ENCODE assay signal across 27 cellular contexts in genomic region chr17:7497636-7498035, GRCh38. TPM values are rescaled to one million over a fixed set of nuclear protein-coding genes. Genes with fewer than 3 reads are reported as not detected.
DNase-seq lines count a peak whose midpoint lies in the region; ATAC-seq, FAIRE-seq and TF ChIP-seq lines count a peak whose summit lies in the region.
"Had no signal": no experiment of that assay in that cellular context is flagged by ENCODE, and none has a peak within 500 bp of the region (broad histone marks: within the 10 kb centered on the region; RNA-seq: fewer than 3 reads in every experiment).

No MANE protein-coding gene starts in this region.

- CTCF ChIA-PET in K562 (lab: Yijun Ruan, JAX; ENCODE audit: low intra/inter-chr PET ratio): no interaction called here

- H3K9me3 ChIP-seq in left ventricle myocardium inferior (replicated peaks) (no peaks in the 10 kb centered on the region), K562 (replicated peaks; ENCODE audit: control insufficient read depth, insufficient read depth, low read depth, low read length) (no peaks in the 10 kb centered on the region), psoas muscle (no peaks in the 10 kb centered on the region)
- H3K9me3 ChIP-seq: A549; BLaER1 treated with 17β-estradiol and CSF1 and Interleukin-3, amounts not matched to agents 10 nM and 100 nM had no signal

- POLR2A ChIA-PET in K562 (lab: Yijun Ruan, JAX): interaction anchor here (0.8 to 3.6 kb wide), 4 partner anchors 10 to 93 kb away, joined by 3 to 25 read pairs (median 4); partner anchors contain the start of genes POLR2A and TMEM256

- 0 out of 2 replicates have a peak, but pooled peaks cover 8% of the 10 kb centered on the region for H4K20me1 ChIP-seq in K562 (replicated peaks; ENCODE audit: control insufficient read depth, insufficient read depth, low read length)

- TF ChIP-seq POLR2A in K562 (conservative IDR thresholded peaks at IDR 0.05): no peak

- no peak for TF ChIP-seq RAD21 in K562 (CRISPR knock-in tag; conservative IDR thresholded peaks at IDR 0.05 in 1 of 2, IDR thresholded peaks at IDR 0.05 in 1 of 2)

- TF ChIP-seq CTCF in left ventricle myocardium inferior (IDR thresholded peaks at IDR 0.05; ENCODE audit: borderline replicate concordance) (no peak), K562 (IDR thresholded peaks at IDR 0.05 in 2 of 3, conservative IDR thresholded peaks at IDR 0.05 in 1 of 3; ENCODE audit: insufficient read depth in 2 of 3, low read depth in 1 of 3, low read length in 3 of 3) (no peak), psoas muscle (IDR thresholded peaks at IDR 0.05) (no peak)

- H3K36me3 ChIP-seq in left ventricle myocardium inferior (peaks cover 68% of the 10 kb centered on the region), K562 (ENCODE audit: control insufficient read depth, insufficient read depth, low read length) (peaks cover 87% of the 10 kb centered on the region), psoas muscle (ENCODE audit: insufficient read depth in 1 of 2, low read depth in 1 of 2) (peaks cover 17 to 75% of the 10 kb centered on the region in 2 donors)

- H3K79me2 ChIP-seq in K562 (ENCODE audit: control insufficient read depth, insufficient read depth, low read length): peaks cover 29% of the 10 kb centered on the region

- WGBS in K562 (ENCODE audit: insufficient coverage, low coverage, missing lambda C conversion rate): 93% methylated on average over 9 of the region's 14 CpGs
- 86 to 90% (median 89%) methylated on average over 14 of the region's 14 CpGs for WGBS in psoas muscle, 3 donors

- H3K4me3 ChIP-seq in left ventricle myocardium inferior (no peak overlapping the region), K562 (no peak overlapping the region), psoas muscle (no peak overlapping the region)
- H3K4me3 ChIP-seq: A549; BLaER1 treated with 17β-estradiol and CSF1 and Interleukin-3, amounts not matched to agents 10 nM and 100 nM; GM12878 had no signal

- H3K4me1 ChIP-seq in left ventricle myocardium inferior (peaks cover 47% of the 10 kb centered on the region), K562 (replicated peaks in 1 of 2; ENCODE audit: control insufficient read depth in 2 of 2, insufficient read depth in 2 of 2, low read length in 2 of 2) (no peaks in the 10 kb centered on the region), psoas muscle (no peaks in the 10 kb centered on the region)
- H3K4me1 ChIP-seq: A549 had no signal

- H3K27ac ChIP-seq in left ventricle myocardium inferior (replicated peaks) (peak overlapping the region; percentile 83), K562 (ENCODE audit: extremely low read depth, low read depth, low read length) (no peak overlapping the region), psoas muscle (peak overlapping the region; percentile 60)
- H3K27ac ChIP-seq: A549; BLaER1 treated with 17β-estradiol and CSF1 and Interleukin-3, amounts not matched to agents 10 nM and 100 nM; HL-60 had no signal

- intact Hi-C loops in left ventricle myocardium inferior (cut with micrococcal nuclease): no loop called here
- intact Hi-C loops in Right ventricle myocardium inferior (cut with DNase I): no loop called here
- intact Hi-C loops in K562 (cut with micrococcal nuclease): no loop called here
- intact Hi-C loops in psoas muscle (cut with DNase I): no loop called here

- H3K27me3 ChIP-seq in left ventricle myocardium inferior (ENCODE audit: low read depth): no peaks in the 10 kb centered on the region
- H3K27me3 ChIP-seq in K562 (ENCODE audit: control insufficient read depth in 2 of 2, insufficient read depth in 2 of 2, low read length in 2 of 2): no peaks in the 10 kb centered on the region
- no peaks in the 10 kb centered on the region for H3K27me3 ChIP-seq in psoas muscle (ENCODE audit: insufficient read depth in 3 of 3, low read length in 2 of 3)
- H3K27me3 ChIP-seq: BLaER1 treated with 17β-estradiol and CSF1 and Interleukin-3, amounts not matched to agents 10 nM and 100 nM had no signal

- ATAC-seq in Right ventricle myocardium inferior: no peak
- ATAC-seq in K562: no peak
- ATAC-seq in psoas muscle: no peak
- no peak for ATAC-seq in HG03108 (IDR thresholded peaks at IDR 0.05; ENCODE audit: unreplicated experiment)
- ATAC-seq: GM12878 had no signal

- no TSS peak for BruUV-seq in K562 (replicated peaks; lab: Mats Ljungman, UMichigan)

- no peak overlapping the region for H3K4me2 ChIP-seq in K562 (ENCODE audit: insufficient read depth, low read length)
- H3K4me2 ChIP-seq: A549; BLaER1 treated with 17β-estradiol and CSF1 and Interleukin-3, amounts not matched to agents 10 nM and 100 nM had no signal

- H3K9me1 ChIP-seq in K562 (ENCODE audit: control insufficient read depth, insufficient read depth, low read length): no peaks in the 10 kb centered on the region

- in situ Hi-C loops in K562 (cut with MboI): no loop called here

- no peak for DNase-seq in left ventricle myocardium inferior
- DNase-seq in Right ventricle myocardium inferior (ENCODE audit: missing footprints): no peak
- no peak for DNase-seq in K562 (ENCODE audit: extremely low read depth in 1 of 4, low spot score in 3 of 4)
- no peak for DNase-seq in psoas muscle
- no peak for DNase-seq in NCI-H774 (lab: John Stamatoyannopoulos, UW)
- DNase-seq: AML-193; CD4-positive, alpha-beta T cell; DMS79; EL; GDM1; HCEC 1CT; Karpas-422; NCI-H1092; NCI-H1417 treated with DMSO at 0.1 percent for 48 hours; NCI-H1694 treated with DMSO at 0.1 percent for 48 hours; NCI-H2081; NCI-H2227 treated with DMSO at 0.1 percent for 48 hours; NCI-H526 treated with DMSO at 0.1 percent for 48 hours; RPMI8226; SHP77 treated with DMSO at 0.1 percent for 48 hours had no signal

- no peak for TF ChIP-seq EP300 in K562 (IDR thresholded peaks at IDR 0.05; ENCODE audit: low read length)

- no peak for FAIRE-seq in K562 (lab: Jason Lieb, UNC)
- FAIRE-seq: A549, GM12878, H1 had no signal

- H3K9ac ChIP-seq in K562 (ENCODE audit: insufficient read depth in 1 of 2, low read depth in 2 of 2, low read length in 2 of 2): no peak overlapping the region
- H3K9ac ChIP-seq: BLaER1 treated with 17β-estradiol and CSF1 and Interleukin-3, amounts not matched to agents 10 nM and 100 nM had no signal

- no peak overlapping the region for H2AFZ ChIP-seq in K562 (ENCODE audit: low read depth, low read length)

RNA-seq across cellular contexts. Expression of gene POLR2A, which starts 13.5 kb away (rescaled TPM):
- total RNA-seq in left ventricle myocardium inferior (38.7 TPM), Right ventricle myocardium inferior (36.4 TPM), K562 (2014; rRNA removed) (31.7 and 32.1 TPM in 2 replicates), K562 (2014; rRNA removed; fragmentation: Illumina TruSeq; extraction: Trizol) (9.0 and 12.4 TPM in 2 replicates), K562 (2015; rRNA removed; fragmentation: Illumina TruSeq; extraction: Trizol) (9.6 and 15.4 TPM in 2 replicates), K562 (2021) (97.6 and 109 TPM in 2 replicates), psoas muscle (10 to 100 TPM; 42.7 to 74.3 (median 56.9) TPM)
- total RNA-seq in K562 (2011; cell fraction: chromatin; rRNA removed; ENCODE audit: low replicate concordance): 324 and 608 TPM in 2 replicates
- 252 and 283 TPM in 2 replicates for total RNA-seq in K562 (2011; cell fraction: nucleolus; rRNA removed)
- 236 and 241 TPM in 2 replicates for total RNA-seq in K562 (2011; cell fraction: nucleoplasm; rRNA removed)
- polyA plus RNA-seq in K562 (2011; rRNA removed) (8.7 and 13.6 TPM in 2 replicates), K562 (2014; fragmentation: Illumina TruSeq; extraction: Trizol) (52.5 and 55.6 TPM in 2 replicates), K562 (2014; fragmentation: Nextera tagmentation; extraction: Ambion mirVana) (1 to 10 TPM; 1.3 to 1.5 TPM), K562 (2014; rRNA removed) (20.9 and 23.9 TPM in 2 replicates), psoas muscle (10 to 100 TPM in 2 of 3 donors, 1 to 10 TPM in 1; 8.0 to 68.7 (median 15.0) TPM)
- polyA plus RNA-seq in K562 (2011; cell fraction: cytosol; rRNA removed): 10.8 and 13.4 TPM in 2 replicates
- polyA plus RNA-seq in K562 (2011; cell fraction: nucleus; rRNA removed): 56.5 and 68.4 TPM in 2 replicates
- 46.0 and 58.3 TPM in 2 replicates for polyA plus RNA-seq in K562 (2012)
- 63.4 and 72.9 TPM in 2 replicates for polyA minus RNA-seq in K562 (2011; rRNA and poly(A)+ RNA removed)
- polyA minus RNA-seq in K562 (2011; cell fraction: cytosol; rRNA and poly(A)+ RNA removed): 117 and 140 TPM in 2 replicates
- polyA minus RNA-seq in K562 (2011; cell fraction: nucleus; rRNA and poly(A)+ RNA removed): 66.5 and 98.3 TPM in 2 replicates

RNA-seq across cellular contexts. Expression of gene SLC35G6, which starts 16.4 kb away (rescaled TPM):
- total RNA-seq in left ventricle myocardium inferior: not detected
- total RNA-seq in Right ventricle myocardium inferior: not detected
- total RNA-seq in K562 (2011; cell fraction: chromatin; rRNA removed; ENCODE audit: low replicate concordance): not detected in 2 replicates
- total RNA-seq in K562 (2011; cell fraction: nucleolus; rRNA removed): not detected in 2 replicates
- total RNA-seq in K562 (2011; cell fraction: nucleoplasm; rRNA removed): not detected in 2 replicates
- not detected in 2 replicates for total RNA-seq in K562 (2014; rRNA removed)
- not detected in 2 replicates for total RNA-seq in K562 (2014; rRNA removed; fragmentation: Illumina TruSeq; extraction: Trizol)
- total RNA-seq in K562 (2015; rRNA removed; fragmentation: Illumina TruSeq; extraction: Trizol): not detected in 2 replicates
- not detected in 2 replicates for total RNA-seq in K562 (2021)
- not detected in 2 replicates for polyA plus RNA-seq in K562 (2011; rRNA removed)
- not detected in 2 replicates for polyA plus RNA-seq in K562 (2011; cell fraction: cytosol; rRNA removed)
- polyA plus RNA-seq in K562 (2011; cell fraction: nucleus; rRNA removed): not detected in 2 replicates
- polyA plus RNA-seq in K562 (2012): 0.14 TPM in 1 of 2 replicates, not detected in the other
- polyA plus RNA-seq in K562 (2014; fragmentation: Illumina TruSeq; extraction: Trizol): not detected in 2 replicates
- polyA plus RNA-seq in K562 (2014; fragmentation: Nextera tagmentation; extraction: Ambion mirVana): not detected
- not detected in 2 replicates for polyA plus RNA-seq in K562 (2014; rRNA removed)
- not detected in 2 replicates for polyA minus RNA-seq in K562 (2011; rRNA and poly(A)+ RNA removed)
- polyA minus RNA-seq in K562 (2011; cell fraction: cytosol; rRNA and poly(A)+ RNA removed): not detected in 2 replicates
- polyA minus RNA-seq in K562 (2011; cell fraction: nucleus; rRNA and poly(A)+ RNA removed): not detected in 2 replicates
- total RNA-seq in psoas muscle: not detected
- under 1 TPM in 1 of 3 donors, not detected in 2; 0.05 TPM for polyA plus RNA-seq in psoas muscle
- total RNA-seq: GM12878, H1, NCI-H460 had no signal
- polyA plus RNA-seq: A549 had no signal

RNA-seq across cellular contexts. Expression of gene ZBTB4, which starts 18.2 kb away (rescaled TPM):
- total RNA-seq in left ventricle myocardium inferior (63.4 TPM), Right ventricle myocardium inferior (62.1 TPM), K562 (2014; rRNA removed) (3.3 and 5.0 TPM in 2 replicates), K562 (2014; rRNA removed; fragmentation: Illumina TruSeq; extraction: Trizol) (2.5 and 2.7 TPM in 2 replicates), K562 (2015; rRNA removed; fragmentation: Illumina TruSeq; extraction: Trizol) (4.0 and 4.2 TPM in 2 replicates), K562 (2021) (6.7 and 6.9 TPM in 2 replicates), psoas muscle (10 to 100 TPM; 29.3 to 43.2 (median 35.5) TPM)
- 8.1 and 15.0 TPM in 2 replicates for total RNA-seq in K562 (2011; cell fraction: chromatin; rRNA removed; ENCODE audit: low replicate concordance)
- total RNA-seq in K562 (2011; cell fraction: nucleolus; rRNA removed): 9.2 and 9.7 TPM in 2 replicates
- total RNA-seq in K562 (2011; cell fraction: nucleoplasm; rRNA removed): 10.6 and 12.8 TPM in 2 replicates
- polyA plus RNA-seq in K562 (2011; rRNA removed) (2.5 and 2.7 TPM in 2 replicates), K562 (2014; fragmentation: Illumina TruSeq; extraction: Trizol) (4.5 and 4.9 TPM in 2 replicates), K562 (2014; fragmentation: Nextera tagmentation; extraction: Ambion mirVana) (1 to 10 TPM in 1 of 2 experiments, under 1 TPM in 1; 0.92 to 1.1 TPM), K562 (2014; rRNA removed) (4.0 and 4.7 TPM in 2 replicates), psoas muscle (10 to 100 TPM; 10.3 to 20.2 (median 13.5) TPM)
- polyA plus RNA-seq in K562 (2011; cell fraction: cytosol; rRNA removed): 2.8 TPM in 2 replicates
- 9.9 and 13.7 TPM in 2 replicates for polyA plus RNA-seq in K562 (2011; cell fraction: nucleus; rRNA removed)
- polyA plus RNA-seq in K562 (2012): 3.8 and 4.1 TPM in 2 replicates
- 3.3 and 3.5 TPM in 2 replicates for polyA minus RNA-seq in K562 (2011; rRNA and poly(A)+ RNA removed)
- polyA minus RNA-seq in K562 (2011; cell fraction: cytosol; rRNA and poly(A)+ RNA removed): 2.0 and 2.7 TPM in 2 replicates
- 4.6 and 6.0 TPM in 2 replicates for polyA minus RNA-seq in K562 (2011; cell fraction: nucleus; rRNA and poly(A)+ RNA removed)

RNA-seq across cellular contexts. Expression of gene TNFSF12, which starts 51.2 kb away (rescaled TPM):
- total RNA-seq in left ventricle myocardium inferior (29.9 TPM), Right ventricle myocardium inferior (41.7 TPM), K562 (2014; rRNA removed) (0.18 and 0.37 TPM in 2 replicates), K562 (2014; rRNA removed; fragmentation: Illumina TruSeq; extraction: Trizol) (not detected in 2 replicates), K562 (2015; rRNA removed; fragmentation: Illumina TruSeq; extraction: Trizol) (not detected in 2 replicates), K562 (2021) (0.56 and 0.82 TPM in 2 replicates), psoas muscle (10 to 100 TPM; 14.3 to 23.4 (median 15.6) TPM)
- not detected in 2 replicates for total RNA-seq in K562 (2011; cell fraction: chromatin; rRNA removed; ENCODE audit: low replicate concordance)
- not detected in 2 replicates for total RNA-seq in K562 (2011; cell fraction: nucleolus; rRNA removed)
- total RNA-seq in K562 (2011; cell fraction: nucleoplasm; rRNA removed): not detected in 2 replicates
- polyA plus RNA-seq in K562 (2011; rRNA removed) (0.07 and 0.11 TPM in 2 replicates), K562 (2014; fragmentation: Illumina TruSeq; extraction: Trizol) (0.19 and 0.25 TPM in 2 replicates), K562 (2014; fragmentation: Nextera tagmentation; extraction: Ambion mirVana) (under 1 TPM in 1 of 2 experiments, not detected in 1; 0.03 TPM), K562 (2014; rRNA removed) (0.55 and 0.95 TPM in 2 replicates), psoas muscle (10 to 100 TPM; 10.2 to 18.9 (median 13.8) TPM)
- polyA plus RNA-seq in K562 (2011; cell fraction: cytosol; rRNA removed): 0.10 and 0.45 TPM in 2 replicates
- 0.29 and 0.41 TPM in 2 replicates for polyA plus RNA-seq in K562 (2011; cell fraction: nucleus; rRNA removed)
- 0.72 and 1.2 TPM in 2 replicates for polyA plus RNA-seq in K562 (2012)
- not detected in 2 replicates for polyA minus RNA-seq in K562 (2011; rRNA and poly(A)+ RNA removed)
- not detected in 2 replicates for polyA minus RNA-seq in K562 (2011; cell fraction: cytosol; rRNA and poly(A)+ RNA removed)
- polyA minus RNA-seq in K562 (2011; cell fraction: nucleus; rRNA and poly(A)+ RNA removed): not detected in 2 replicates

RNA-seq across cellular contexts. Expression of gene CHRNB1, which starts 52.8 kb away (rescaled TPM):
- 8.7 TPM for total RNA-seq in left ventricle myocardium inferior
- 11.8 TPM for total RNA-seq in Right ventricle myocardium inferior
- total RNA-seq in K562 (2011; cell fraction: chromatin; rRNA removed; ENCODE audit: low replicate concordance): 8.4 and 14.2 TPM in 2 replicates
- total RNA-seq in K562 (2011; cell fraction: nucleolus; rRNA removed): 9.3 and 9.7 TPM in 2 replicates
- total RNA-seq in K562 (2011; cell fraction: nucleoplasm; rRNA removed): 10.6 and 13.7 TPM in 2 replicates
- 4.7 and 5.0 TPM in 2 replicates for total RNA-seq in K562 (2014; rRNA removed)
- 4.8 and 5.1 TPM in 2 replicates for total RNA-seq in K562 (2014; rRNA removed; fragmentation: Illumina TruSeq; extraction: Trizol)
- total RNA-seq in K562 (2015; rRNA removed; fragmentation: Illumina TruSeq; extraction: Trizol): 6.3 and 6.6 TPM in 2 replicates
- 4.5 and 4.9 TPM in 2 replicates for total RNA-seq in K562 (2021)
- 7.5 and 7.6 TPM in 2 replicates for polyA plus RNA-seq in K562 (2011; rRNA removed)
- 12.9 and 14.1 TPM in 2 replicates for polyA plus RNA-seq in K562 (2011; cell fraction: cytosol; rRNA removed)
- polyA plus RNA-seq in K562 (2011; cell fraction: nucleus; rRNA removed): 5.5 and 7.4 TPM in 2 replicates
- polyA plus RNA-seq in K562 (2012): 10.8 and 11.7 TPM in 2 replicates
- polyA plus RNA-seq in K562 (2014; fragmentation: Illumina TruSeq; extraction: Trizol): 11.5 and 12.3 TPM in 2 replicates
- polyA plus RNA-seq in K562 (2014; fragmentation: Nextera tagmentation; extraction: Ambion mirVana): 10 to 100 TPM in 1 of 2 experiments, 1 to 10 TPM in 1; 8.2 to 11.3 TPM
- polyA plus RNA-seq in K562 (2014; rRNA removed): 6.8 and 7.9 TPM in 2 replicates
- polyA minus RNA-seq in K562 (2011; rRNA and poly(A)+ RNA removed): 3.7 and 4.7 TPM in 2 replicates
- polyA minus RNA-seq in K562 (2011; cell fraction: cytosol; rRNA and poly(A)+ RNA removed): 2.6 and 2.8 TPM in 2 replicates
- 2.2 and 3.1 TPM in 2 replicates for polyA minus RNA-seq in K562 (2011; cell fraction: nucleus; rRNA and poly(A)+ RNA removed)
- total RNA-seq in psoas muscle: 100 to 1,000 TPM; 107 to 190 (median 147) TPM
- polyA plus RNA-seq in psoas muscle: 100 to 1,000 TPM in 1 of 3 donors, 10 to 100 TPM in 2; 73.0 to 118 (median 91.7) TPM
